1 cellular context compared by ENCODE assay signal in the genomic region with DNA sequence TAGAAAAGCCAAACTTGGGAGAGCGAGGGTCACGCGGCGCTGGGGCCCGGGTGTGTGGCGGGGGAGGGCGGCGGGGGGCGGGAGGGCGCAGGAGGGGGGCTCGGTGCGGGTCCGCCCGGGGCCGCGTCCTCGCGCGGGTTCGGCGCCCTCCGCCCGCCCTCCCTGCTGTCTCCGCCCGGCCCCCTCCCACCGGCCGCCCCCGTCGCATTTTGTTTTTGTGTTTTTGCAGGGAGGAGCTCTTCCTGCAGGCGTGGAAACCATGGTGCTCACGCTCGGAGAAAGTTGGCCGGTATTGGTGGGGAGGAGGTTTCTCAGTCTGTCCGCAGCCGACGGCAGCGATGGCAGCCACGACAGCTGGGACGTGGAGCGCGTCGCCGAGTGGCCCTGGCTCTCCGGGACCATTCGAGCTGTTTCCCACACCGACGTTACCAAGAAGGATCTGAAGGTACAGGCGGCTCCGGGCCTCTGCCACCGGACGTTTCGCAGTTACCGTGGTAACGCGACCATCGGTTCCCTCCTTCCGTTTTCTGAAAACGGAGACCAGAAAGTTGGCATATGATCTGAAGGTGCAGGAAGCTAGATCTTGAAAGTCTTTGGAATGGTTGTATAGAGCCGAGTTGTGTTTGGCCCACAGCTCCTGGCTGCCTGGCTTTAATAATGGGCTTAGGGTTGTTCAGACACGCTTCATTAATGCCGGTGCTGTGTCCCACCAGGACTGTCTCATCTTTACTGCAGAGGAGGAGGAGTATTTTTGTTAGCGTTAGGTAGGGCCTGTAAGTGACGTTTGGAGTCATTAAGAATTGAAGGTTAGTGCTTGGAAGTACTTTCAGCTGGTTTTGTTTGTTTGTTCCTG.
TF ChIP-seq lines count a peak whose summit lies in the region.

No MANE protein-coding gene starts in this region.

TF ChIP-seq in SK-N-SH, 30 proteins besides CTCF, POLR2A, EP300 and RAD21 (continued from another document):
- TF ChIP-seq EZH2phosphoT487 (IDR thresholded peaks at IDR 0.05; ENCODE audit: borderline replicate concordance, low read depth) (no peak), REST (IDR thresholded peaks at IDR 0.05; ENCODE audit: low read depth, low read length) (no peak)
